In genomic region chr12:72144553-72144952, GRCh38 we compare ENCODE assay signal across 23 cellular contexts.
"Had no signal": no experiment of that assay in that cellular context is flagged by ENCODE, and none has a peak within 500 bp of the region (broad histone marks: within the 10 kb centered on the region; RNA-seq: fewer than 3 reads in every experiment).

No MANE protein-coding gene starts in this region.

- H3K4me3 ChIP-seq: MG63, SJCRH30 had no signal

- ATAC-seq: HepG2, Panc1, PC-3, SK-N-SH treated with all-trans-retinoic acid at 6 μM for 48 hours had no signal

- H3K9me3 ChIP-seq: SJCRH30 had no signal

- H3K27ac ChIP-seq: RWPE1, SJCRH30 had no signal

- H3K27me3 ChIP-seq: MG63, SJCRH30 had no signal

- H3K36me3 ChIP-seq: MG63, SJCRH30 had no signal

- DNase-seq: IMR-90, Karpas-422, KG1, MG63, NCI-H1092, NCI-H1105 treated with DMSO at 0.1 percent for 48 hours, NCI-H1436, NCI-H187, NCI-H2029, NCI-H2081 treated with DMSO at 0.1 percent for 48 hours, NCI-H226, NCI-H446, NCI-H510A, NCI-H524 treated with DMSO at 0.1 percent for 48 hours, NCI-H69, NCI-H774, PC-3, SHP77 treated with DMSO at 0.1 percent for 48 hours, SJCRH30 had no signal

- H3K4me1 ChIP-seq: SJCRH30 had no signal
